6 cellular contexts compared by ENCODE assay signal in genomic region chr16:2008631-2009301, GRCh38. TPM values are rescaled to one million over a fixed set of nuclear protein-coding genes. Genes with fewer than 3 reads are reported as not detected.
DNase-seq lines count a peak whose midpoint lies in the region; ATAC-seq and TF ChIP-seq lines count a peak whose summit lies in the region.

No MANE protein-coding gene starts in this region.

- H3K36me3 Mint-ChIP-seq in activated T-cell treated with anti-CD3 and anti-CD28 coated beads, Interleukin-2, amount 50 U/mL, for 4 hours (ENCODE audit: insufficient read depth), result peaks cover 11% of the 10 kb centered on the region

- no peaks in the 10 kb centered on the region for H3K9me3 Mint-ChIP-seq in activated T-cell treated with anti-CD3 and anti-CD28 coated beads, Interleukin-2, amount 50 U/mL, for 4 hours

- peak overlapping the region; percentile 92 for H3K4me3 Mint-ChIP-seq in activated T-cell treated with anti-CD3 and anti-CD28 coated beads, Interleukin-2, amount 50 U/mL, for 4 hours

- no peak for TF ChIP-seq CTCF in liver (IDR thresholded peaks at IDR 0.05; ENCODE audit: low read depth, low read length, missing input control)

- peak; percentile 24 to 38 for TF ChIP-seq RAD21 in liver (IDR thresholded peaks at IDR 0.05)

- no peaks in the 10 kb centered on the region for H3K27me3 Mint-ChIP-seq in activated T-cell treated with anti-CD3 and anti-CD28 coated beads, Interleukin-2, amount 50 U/mL, for 4 hours (ENCODE audit: low read depth)

- peak overlapping the region; percentile 75 to 93 (median 80) for H3K4me3 ChIP-seq in liver (ENCODE audit: low read depth in 1 of 3, low read length in 3 of 3)

- no peaks in the 10 kb centered on the region for H3K27me3 ChIP-seq in liver (ENCODE audit: control insufficient read depth in 4 of 4, insufficient read depth in 4 of 4, low read length in 3 of 4)

- DNase-seq in SIG-M5 treated with dmso at 0.1 percent for 504 hours (lab: John Stamatoyannopoulos, UW; ENCODE audit: unreplicated experiment), result peak; percentile 66
- no peak for DNase-seq in SIG-M5 (lab: John Stamatoyannopoulos, UW)
- DNase-seq in activated T-cell treated with anti-CD3 and anti-CD28 coated beads, Interleukin-2, amount 50 U/mL, for 4 hours, result no peak
- no peak for DNase-seq in posterior vena cava (ENCODE audit: low spot score)
- no peak for DNase-seq in pons (ENCODE audit: low spot score)

- H3K36me3 ChIP-seq in liver (ENCODE audit: control insufficient read depth in 4 of 4, insufficient read depth in 3 of 4, low read depth in 1 of 4, low read length in 3 of 4), result peaks cover 0 to 2% (median 0%) of the 10 kb centered on the region in 4 donors

- WGBS in liver, result 1% methylated on average over 29 of the region's 29 CpGs

- H3K27ac ChIP-seq in liver (ENCODE audit: low read depth in 1 of 2, low read length in 2 of 2), result peak overlapping the region; percentile 60 to 78

- peak; percentile 6 to 8 for ATAC-seq in activated T-cell treated with anti-CD3 and anti-CD28 coated beads, Interleukin-2, amount 50 U/mL, for 4 hours

- intact Hi-C loops in posterior vena cava (cut with DNase I), result no loop called here

- no peaks in the 10 kb centered on the region for H3K9me3 ChIP-seq in liver (ENCODE audit: control insufficient read depth in 4 of 4, low read length in 3 of 4)

- peaks cover 36% of the 10 kb centered on the region for H3K4me1 Mint-ChIP-seq in activated T-cell treated with anti-CD3 and anti-CD28 coated beads, Interleukin-2, amount 50 U/mL, for 4 hours (ENCODE audit: low read depth)

- peaks cover 36 to 56% (median 50%) of the 10 kb centered on the region in 4 donors for H3K4me1 ChIP-seq in liver (ENCODE audit: control insufficient read depth in 4 of 4, insufficient read depth in 4 of 4, low read length in 3 of 4)

- H3K9ac ChIP-seq in liver (ENCODE audit: low read depth in 1 of 2, low read length in 2 of 2), result peak overlapping the region; percentile 41 to 79

TF ChIP-seq in liver, 16 proteins besides CTCF, POLR2A, EP300 and RAD21:
- peak in 1 of 2 donors; percentile 74 for TF ChIP-seq RXRA (IDR thresholded peaks at IDR 0.05)
- peak; percentile 48 for TF ChIP-seq SP1 (IDR thresholded peaks at IDR 0.05)
- TF ChIP-seq FOXA2 (IDR thresholded peaks at IDR 0.05), result no peak
- TF ChIP-seq REST (IDR thresholded peaks at IDR 0.05), result peak; percentile 47
- TF ChIP-seq FOXA1 (IDR thresholded peaks at IDR 0.05), result no peak
- no peak for TF ChIP-seq ZBTB33 (IDR thresholded peaks at IDR 0.05)
- TF ChIP-seq NR2F2 (IDR thresholded peaks at IDR 0.05), result peak; percentile 53
- peak in 1 of 2 donors; percentile 56 for TF ChIP-seq JUND (IDR thresholded peaks at IDR 0.05)
- peak; percentile 48 to 66 for TF ChIP-seq HNF4A (conservative IDR thresholded peaks at IDR 0.05)
- TF ChIP-seq YY1 (IDR thresholded peaks at IDR 0.05), result peak; percentile 36
- TF ChIP-seq MAX (IDR thresholded peaks at IDR 0.05), result no peak
- no peak for TF ChIP-seq ATF3 (IDR thresholded peaks at IDR 0.05)
- no peak for TF ChIP-seq TAF1 (conservative IDR thresholded peaks at IDR 0.05)
- no peak for TF ChIP-seq HNF4G (IDR thresholded peaks at IDR 0.05)
- peak in 1 of 2 donors; percentile 75 for TF ChIP-seq GABPA (IDR thresholded peaks at IDR 0.05 in 1 of 2, conservative IDR thresholded peaks at IDR 0.05 in 1 of 2)

RNA-seq across cellular contexts. Expression of gene ZNF598, which starts 0.9 kb away (rescaled TPM):
- total RNA-seq in activated T-cell treated with anti-CD3 and anti-CD28 coated beads, Interleukin-2, amount 50 U/mL, for 4 hours, result 100 to 1,000 TPM; 118 to 127 (median 126) TPM
- total RNA-seq in liver, result 10 to 100 TPM; 12.8 to 19.7 TPM
- 10 to 100 TPM in 1 of 2 donors, 1 to 10 TPM in 1; 2.7 to 28.4 TPM for polyA plus RNA-seq in liver
- 10 to 100 TPM; 29.4 to 38.7 TPM for total RNA-seq in posterior vena cava

RNA-seq across cellular contexts. Expression of gene NPW, which starts 10.8 kb away (rescaled TPM):
- total RNA-seq in activated T-cell treated with anti-CD3 and anti-CD28 coated beads, Interleukin-2, amount 50 U/mL, for 4 hours, result 10 to 100 TPM in 2 of 3 donors, 1 to 10 TPM in 1; 9.2 to 19.0 (median 13.1) TPM
- 1 to 10 TPM; 1.3 to 8.4 TPM for total RNA-seq in liver
- polyA plus RNA-seq in liver, result 10 to 100 TPM in 1 of 2 donors, 1 to 10 TPM in 1; 9.9 to 20.6 TPM
- total RNA-seq in posterior vena cava, result not detected

RNA-seq across cellular contexts. Expression of gene NHERF2, which starts 17.9 kb away (rescaled TPM):
- 1 to 10 TPM; 2.0 to 4.4 (median 2.0) TPM for total RNA-seq in activated T-cell treated with anti-CD3 and anti-CD28 coated beads, Interleukin-2, amount 50 U/mL, for 4 hours
- 10 to 100 TPM; 36.6 to 85.8 TPM for total RNA-seq in liver
- 100 to 1,000 TPM in 1 of 2 donors, 10 to 100 TPM in 1; 62.4 to 205 TPM for polyA plus RNA-seq in liver
- total RNA-seq in posterior vena cava, result 100 to 1,000 TPM; 115 to 143 TPM

RNA-seq across cellular contexts. Expression of gene SYNGR3, which starts 19.0 kb away (rescaled TPM):
- total RNA-seq in activated T-cell treated with anti-CD3 and anti-CD28 coated beads, Interleukin-2, amount 50 U/mL, for 4 hours, result 1 to 10 TPM; 2.7 to 4.3 (median 3.5) TPM
- under 1 TPM; 0.17 to 0.47 TPM for total RNA-seq in liver
- under 1 TPM in 1 of 2 donors, not detected in 1; 0.09 TPM for polyA plus RNA-seq in liver
- total RNA-seq in posterior vena cava, result under 1 TPM; 0.33 to 0.83 TPM

RNA-seq across cellular contexts. Expression of gene GFER, which starts 24.8 kb away (rescaled TPM):
- 10 to 100 TPM; 34.9 to 50.0 (median 47.2) TPM for total RNA-seq in activated T-cell treated with anti-CD3 and anti-CD28 coated beads, Interleukin-2, amount 50 U/mL, for 4 hours
- total RNA-seq in liver (1 to 10 TPM; 7.4 to 9.0 TPM), posterior vena cava (10 to 100 TPM; 15.1 to 16.2 TPM)
- polyA plus RNA-seq in liver, result 10 to 100 TPM; 21.3 to 28.4 TPM

Comparison
In these comparisons a context has a peak if more than half of its experiments do, and no peak if none do; other contexts are left out.
1. RNA of gene NHERF2, which starts 17.9 kb away (total RNA-seq): 115 to 143 TPM in posterior vena cava and 36.6 to 85.8 TPM in liver; 2.0 to 4.4 TPM in activated T-cell treated with anti-CD3 and anti-CD28 coated beads, Interleukin-2, amount 50 U/mL, for 4 hours; every median in the first group is over 4 times any median in the second.